In the genomic region with DNA sequence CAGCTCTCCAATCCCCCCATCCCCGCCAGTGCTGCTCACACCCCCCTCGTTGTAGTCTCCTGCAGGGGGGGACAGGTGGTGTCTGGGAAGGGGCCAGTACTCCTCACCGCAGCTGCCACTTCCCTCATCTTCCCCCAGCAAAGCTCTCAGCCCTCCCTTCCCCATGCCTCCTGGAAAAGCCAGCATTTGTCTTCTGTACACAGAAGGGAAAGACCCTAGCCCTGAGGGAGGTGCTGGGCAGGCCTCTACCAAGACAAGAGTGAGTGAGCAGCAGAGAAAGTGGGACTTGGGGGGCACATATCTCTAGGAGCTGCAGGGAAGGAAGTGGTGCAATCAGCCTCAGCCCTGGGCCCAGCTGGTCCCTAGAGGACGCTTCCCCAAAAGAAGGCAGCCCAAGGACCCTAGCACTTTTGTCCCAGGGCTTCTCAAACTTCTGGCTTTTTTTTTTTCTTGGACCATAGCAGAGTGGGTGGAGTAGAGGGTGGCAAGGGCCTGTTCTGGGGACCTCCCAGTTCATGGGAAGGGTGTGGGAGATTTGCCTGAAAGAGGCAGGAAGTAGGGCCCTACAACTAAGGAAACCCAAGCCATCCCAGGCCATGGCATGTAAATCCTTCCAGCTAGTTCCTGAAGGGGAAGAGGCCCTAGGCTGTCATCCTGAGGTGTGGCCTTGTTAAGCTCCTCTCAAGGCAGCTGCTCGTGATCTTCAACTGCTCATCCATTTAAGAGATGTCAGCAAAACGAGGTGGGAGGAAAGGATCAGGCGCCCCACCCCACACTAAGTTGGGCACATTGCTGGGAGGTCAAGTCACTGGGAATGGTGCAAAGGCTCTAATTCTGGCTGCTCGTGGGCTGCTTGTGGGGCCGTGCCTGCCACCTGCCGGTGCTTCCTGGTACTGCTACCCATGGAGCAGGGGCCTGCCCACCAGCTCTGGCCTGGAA, we compare ENCODE assay signal across 8 cellular contexts. TPM values are rescaled to one million over a fixed set of nuclear protein-coding genes. Genes with fewer than 3 reads are reported as not detected.
DNase-seq lines count a peak whose midpoint lies in the region; ATAC-seq, FAIRE-seq and TF ChIP-seq lines count a peak whose summit lies in the region.

No MANE protein-coding gene starts in this region.

- no peak for TF ChIP-seq POLR2A in endothelial cell of umbilical vein (IDR thresholded peaks at IDR 0.05; ENCODE audit: low read depth, low read length)

- no peaks in the 10 kb centered on the region for H3K27me3 ChIP-seq in BLaER1 treated with 17β-estradiol and CSF1 and Interleukin-3, amounts not matched to agents 10 nM and 100 nM
- H3K27me3 ChIP-seq in GM23248 (replicated peaks; ENCODE audit: insufficient read depth) = no peaks in the 10 kb centered on the region
- H3K27me3 ChIP-seq in endothelial cell of umbilical vein (ENCODE audit: control insufficient read depth in 2 of 2, insufficient read depth in 2 of 2, low read length in 2 of 2) = no peaks in the 10 kb centered on the region

- intact Hi-C loops in endothelial cell of umbilical vein (cut with micrococcal nuclease) = loop anchor here (1.0 kb wide), 4 partner anchors 11 to 195 kb away; no protein-coding TSS in a partner anchor

- H4K20me1 ChIP-seq in BLaER1 treated with 17β-estradiol and CSF1 and Interleukin-3, amounts not matched to agents 10 nM and 100 nM = peaks cover 0 to 36% (median 10%) of the 10 kb centered on the region in 11 experiments; a peak in 11 of 22 replicates
- H4K20me1 ChIP-seq in GM23248 (ENCODE audit: insufficient read depth) (no peaks in the 10 kb centered on the region), endothelial cell of umbilical vein (replicated peaks; ENCODE audit: control insufficient read depth, extremely low read depth, insufficient read depth, low read length) (no peaks in the 10 kb centered on the region)

- no TSS peak for BruUV-seq in endothelial cell of umbilical vein (replicated peaks; lab: Mats Ljungman, UMichigan)

- no peaks in the 10 kb centered on the region for H3K9me2 ChIP-seq in GM23248 (ENCODE audit: insufficient read depth)

- no peaks in the 10 kb centered on the region for H3K9me3 Mint-ChIP-seq in stimulated activated naive B cell treated with anti-CD40 and anti-IgM and Interleukin-4, amounts not matched to agents 10 μg/mL and 1 μg/mL and 100 μg/mL, for 72 hours

- 39 to 40% methylated on average over 10 of the region's 10 CpGs for WGBS in GM23248 (ENCODE audit: low coverage in 1 of 2, low lambda C conversion rate in 2 of 2, missing lambda C conversion rate in 2 of 2), 2 experiments

- H3K79me2 ChIP-seq in GM23248 (ENCODE audit: insufficient read depth) (peaks cover under 1% of the 10 kb centered on the region; the same call in 1 of the 2 replicates), endothelial cell of umbilical vein (ENCODE audit: control insufficient read depth, insufficient read depth, low read length) (no peaks in the 10 kb centered on the region)

- H3K27me3 Mint-ChIP-seq in stimulated activated naive B cell treated with anti-CD40 and anti-IgM and Interleukin-4, amounts not matched to agents 10 μg/mL and 1 μg/mL and 100 μg/mL, for 72 hours = no peaks in the 10 kb centered on the region

- peak; percentile 94 for FAIRE-seq in endothelial cell of umbilical vein (lab: Jason Lieb, UNC)

- no peaks in the 10 kb centered on the region for H3K9me1 ChIP-seq in endothelial cell of umbilical vein (replicated peaks; ENCODE audit: control insufficient read depth, extremely low read depth, insufficient read depth, low read length)

- POLR2A ChIA-PET in endothelial cell of umbilical vein (lab: Charles Lee) = interaction anchor here (0.6 to 3.6 kb wide), 3 partner anchors 11 to 32 kb away, joined by 4 to 27 read pairs (median 6); partner anchors contain the start of gene ZC3H12A

- peak overlapping the region; percentile 76 to 96 (median 89) for H3K4me2 ChIP-seq in BLaER1 treated with 17β-estradiol and CSF1 and Interleukin-3, amounts not matched to agents 10 nM and 100 nM
- no peak overlapping the region for H3K4me2 ChIP-seq in GM23248 (ENCODE audit: unreplicated experiment)
- no peak overlapping the region for H3K4me2 ChIP-seq in endothelial cell of umbilical vein (ENCODE audit: insufficient read depth, low read length)

- peaks cover 23 to 29% of the 10 kb centered on the region in 2 donors for H3K4me1 Mint-ChIP-seq in stimulated activated naive B cell treated with anti-CD40 and anti-IgM and Interleukin-4, amounts not matched to agents 10 μg/mL and 1 μg/mL and 100 μg/mL, for 72 hours

- H3K4me1 ChIP-seq in BLaER1 treated with 17β-estradiol and CSF1 and Interleukin-3, amounts not matched to agents 10 nM and 100 nM = peaks cover 24 to 83% (median 68%) of the 10 kb centered on the region in 10 experiments
- H3K4me1 ChIP-seq in GM23248 (ENCODE audit: insufficient read depth) (peaks cover 16% of the 10 kb centered on the region), endothelial cell of umbilical vein (ENCODE audit: control insufficient read depth, extremely low read depth, insufficient read depth, low read length) (peaks cover 2% of the 10 kb centered on the region)

- peak; percentile 65 to 70 for ATAC-seq in stimulated activated naive B cell treated with anti-CD40 and anti-IgM and Interleukin-4, amounts not matched to agents 10 μg/mL and 1 μg/mL and 100 μg/mL, for 72 hours (replicated peaks)
- ATAC-seq in GM18868 (IDR thresholded peaks at IDR 0.05; ENCODE audit: unreplicated experiment) = no peak

- H3K4me3 Mint-ChIP-seq in stimulated activated naive B cell treated with anti-CD40 and anti-IgM and Interleukin-4, amounts not matched to agents 10 μg/mL and 1 μg/mL and 100 μg/mL, for 72 hours = peak overlapping the region in 1 of 2 donors; percentile 52

- CTCF ChIA-PET in endothelial cell of umbilical vein (lab: Charles Lee) = interaction anchor here (0.6 to 8.0 kb wide), 25 partner anchors 11 to 971 kb away, joined by 3 to 337 read pairs (median 7); partner anchors contain the start of genes DNALI1, MEAF6 and ZC3H12A

- H3K4me3 ChIP-seq in BLaER1 treated with 17β-estradiol and CSF1 and Interleukin-3, amounts not matched to agents 10 nM and 100 nM = peak overlapping the region in 7 of 10 experiments; percentile 29 to 64 (median 48); a peak in 12 of 20 replicates
- no peak overlapping the region for H3K4me3 ChIP-seq in GM23248
- H3K4me3 ChIP-seq in endothelial cell of umbilical vein (replicated peaks in 1 of 3; ENCODE audit: insufficient read depth in 1 of 3, low read depth in 1 of 3, low read length in 3 of 3) = no peak overlapping the region

- peak; percentile 97 for TF ChIP-seq CTCF in endothelial cell of umbilical vein (IDR thresholded peaks at IDR 0.05; ENCODE audit: extremely low read depth in 1 of 2, insufficient read depth in 1 of 2, low read depth in 1 of 2, low read length in 2 of 2)

- peaks cover 27 to 36% of the 10 kb centered on the region in 2 donors for H3K36me3 Mint-ChIP-seq in stimulated activated naive B cell treated with anti-CD40 and anti-IgM and Interleukin-4, amounts not matched to agents 10 μg/mL and 1 μg/mL and 100 μg/mL, for 72 hours

- DNase-seq in GM23248 (peak; percentile 86), NOMO-1 (lab: John Stamatoyannopoulos, UW; ENCODE audit: unreplicated experiment in 2 of 2) (peak; percentile 47 to 57), endothelial cell of umbilical vein (ENCODE audit: low read depth, low spot score) (peak; percentile 74), mucosa of gallbladder (ENCODE audit: low spot score) (peak; percentile 79)
- peak; percentile 95 for DNase-seq in activated CD8-positive, alpha-beta memory T cell treated with anti-CD3 and anti-CD28 coated beads, Interleukin-2, amount 50 U/mL, for 48 hours
- peak; percentile 54 for DNase-seq in stimulated activated naive B cell treated with anti-CD40 and anti-IgM and Interleukin-4, amounts not matched to agents 10 μg/mL and 1 μg/mL and 100 μg/mL, for 72 hours

- no peak overlapping the region for H2AFZ ChIP-seq in GM23248
- no peak overlapping the region for H2AFZ ChIP-seq in endothelial cell of umbilical vein (ENCODE audit: low read depth, low read length)

- dilution Hi-C loops in endothelial cell of umbilical vein (cut with MboI; ENCODE audit: extremely low pct_ligation_motif_present, low sequenced_read_pairs) = no loop called here

- in situ Hi-C loops in GM23248 (cut with MboI) = no loop called here

- H3K36me3 ChIP-seq in BLaER1 treated with 17β-estradiol and CSF1 and Interleukin-3, amounts not matched to agents 10 nM and 100 nM = peaks cover 49 to 79% (median 71%) of the 10 kb centered on the region in 11 experiments
- H3K36me3 ChIP-seq in GM23248 (ENCODE audit: low read depth) (0 out of 2 replicates have a peak, but pooled peaks cover 9% of the 10 kb centered on the region), endothelial cell of umbilical vein (ENCODE audit: control insufficient read depth in 2 of 2, extremely low read depth in 1 of 2, insufficient read depth in 2 of 2, low read length in 2 of 2) (peaks cover 8 to 27% of the 10 kb centered on the region in 2 experiments)

- peaks cover 40% of the 10 kb centered on the region for H3F3A ChIP-seq in GM23248 (ENCODE audit: insufficient read depth)

- H3K27ac Mint-ChIP-seq in stimulated activated naive B cell treated with anti-CD40 and anti-IgM and Interleukin-4, amounts not matched to agents 10 μg/mL and 1 μg/mL and 100 μg/mL, for 72 hours = peak overlapping the region; percentile 83

- peak overlapping the region; percentile 5 to 98 (median 79); a peak in 21 of 22 replicates for H3K27ac ChIP-seq in BLaER1 treated with 17β-estradiol and CSF1 and Interleukin-3, amounts not matched to agents 10 nM and 100 nM
- H3K27ac ChIP-seq in GM23248 (peak overlapping the region; percentile 79), endothelial cell of umbilical vein (ENCODE audit: insufficient read depth, low read depth, low read length) (no peak overlapping the region)

- H3K9me3 ChIP-seq in BLaER1 treated with 17β-estradiol and CSF1 and Interleukin-3, amounts not matched to agents 10 nM and 100 nM (replicated peaks in 1 of 11) = no peaks in the 10 kb centered on the region
- H3K9me3 ChIP-seq in GM23248 (ENCODE audit: low read depth) (no peaks in the 10 kb centered on the region), endothelial cell of umbilical vein (replicated peaks; ENCODE audit: control insufficient read depth, insufficient read depth, low read length) (no peaks in the 10 kb centered on the region)

- peak overlapping the region; percentile 51 to 75 (median 66); a peak in 21 of 22 replicates for H3K9ac ChIP-seq in BLaER1 treated with 17β-estradiol and CSF1 and Interleukin-3, amounts not matched to agents 10 nM and 100 nM
- H3K9ac ChIP-seq in GM23248 (peak overlapping the region; percentile 57), endothelial cell of umbilical vein (replicated peaks; ENCODE audit: extremely low read depth, insufficient read depth, low read length) (no peak overlapping the region)

RNA-seq across cellular contexts. Expression of gene ZC3H12A, which starts 12.6 kb away (rescaled TPM):
- 8.9 and 9.2 TPM in 2 replicates for total RNA-seq in GM23248 (2014; rRNA removed; shearing (Covaris generic))
- polyA plus RNA-seq in GM23248 (2016; fragmentation: Nextera tagmentation; extraction: Ambion mirVana) = 5.0 and 7.1 TPM in 2 replicates
- total RNA-seq in endothelial cell of umbilical vein = 6.3 and 7.5 TPM in 2 replicates
- polyA plus RNA-seq in endothelial cell of umbilical vein = 9.4 and 12.9 TPM in 2 replicates
- 5.1 and 8.2 TPM in 2 replicates for polyA plus RNA-seq in endothelial cell of umbilical vein (2011; cell fraction: cytosol; rRNA removed)
- polyA plus RNA-seq in endothelial cell of umbilical vein (2011; cell fraction: nucleus; rRNA removed) = 13.2 and 14.1 TPM in 2 replicates
- 3.3 and 3.4 TPM in 2 replicates for polyA plus RNA-seq in endothelial cell of umbilical vein (2012)
- 5.2 and 6.1 TPM in 2 replicates for polyA minus RNA-seq in endothelial cell of umbilical vein
- 16.2 TPM for polyA minus RNA-seq in endothelial cell of umbilical vein (2011; cell fraction: cytosol; rRNA and poly(A)+ RNA removed)
- 7.2 and 10.9 TPM in 2 replicates for polyA minus RNA-seq in endothelial cell of umbilical vein (2011; cell fraction: nucleus; rRNA and poly(A)+ RNA removed)
- total RNA-seq in mucosa of gallbladder = 17.6 TPM

RNA-seq across cellular contexts. Expression of gene MEAF6, which starts 27.6 kb away (rescaled TPM):
- 116 and 117 TPM in 2 replicates for total RNA-seq in GM23248 (2014; rRNA removed; shearing (Covaris generic))
- polyA plus RNA-seq in GM23248 (2016; fragmentation: Nextera tagmentation; extraction: Ambion mirVana) = 96.2 and 99.5 TPM in 2 replicates
- total RNA-seq in endothelial cell of umbilical vein = 50.5 and 62.5 TPM in 2 replicates
- polyA plus RNA-seq in endothelial cell of umbilical vein = 24.3 and 28.0 TPM in 2 replicates
- 41.3 and 44.5 TPM in 2 replicates for polyA plus RNA-seq in endothelial cell of umbilical vein (2011; cell fraction: cytosol; rRNA removed)
- 35.8 and 55.2 TPM in 2 replicates for polyA plus RNA-seq in endothelial cell of umbilical vein (2011; cell fraction: nucleus; rRNA removed)
- polyA plus RNA-seq in endothelial cell of umbilical vein (2012) = 40.8 and 41.2 TPM in 2 replicates
- 15.7 and 16.3 TPM in 2 replicates for polyA minus RNA-seq in endothelial cell of umbilical vein
- polyA minus RNA-seq in endothelial cell of umbilical vein (2011; cell fraction: cytosol; rRNA and poly(A)+ RNA removed) = 14.5 TPM
- polyA minus RNA-seq in endothelial cell of umbilical vein (2011; cell fraction: nucleus; rRNA and poly(A)+ RNA removed) = 17.6 and 22.2 TPM in 2 replicates
- total RNA-seq in mucosa of gallbladder = 74.2 TPM

Comparison
In these comparisons a context has a peak if more than half of its experiments do, and no peak if none do; other contexts are left out.
1. H3K4me2 ChIP-seq: peak in BLaER1 treated with 17β-estradiol and CSF1 and Interleukin-3, amounts not matched to agents 10 nM and 100 nM (11 of 11); none in GM23248 (single experiment) and endothelial cell of umbilical vein (single experiment).
2. H3K4me3 ChIP-seq: peak in BLaER1 treated with 17β-estradiol and CSF1 and Interleukin-3, amounts not matched to agents 10 nM and 100 nM (7 of 10); none in GM23248 (single experiment) and endothelial cell of umbilical vein (0 of 3).
3. Peak in every context shown above with its lines, with median percentiles within 50 percentile points of each other: DNase-seq.